Comparison of ENCODE assay signal across 8 cellular contexts in the genomic region with DNA sequence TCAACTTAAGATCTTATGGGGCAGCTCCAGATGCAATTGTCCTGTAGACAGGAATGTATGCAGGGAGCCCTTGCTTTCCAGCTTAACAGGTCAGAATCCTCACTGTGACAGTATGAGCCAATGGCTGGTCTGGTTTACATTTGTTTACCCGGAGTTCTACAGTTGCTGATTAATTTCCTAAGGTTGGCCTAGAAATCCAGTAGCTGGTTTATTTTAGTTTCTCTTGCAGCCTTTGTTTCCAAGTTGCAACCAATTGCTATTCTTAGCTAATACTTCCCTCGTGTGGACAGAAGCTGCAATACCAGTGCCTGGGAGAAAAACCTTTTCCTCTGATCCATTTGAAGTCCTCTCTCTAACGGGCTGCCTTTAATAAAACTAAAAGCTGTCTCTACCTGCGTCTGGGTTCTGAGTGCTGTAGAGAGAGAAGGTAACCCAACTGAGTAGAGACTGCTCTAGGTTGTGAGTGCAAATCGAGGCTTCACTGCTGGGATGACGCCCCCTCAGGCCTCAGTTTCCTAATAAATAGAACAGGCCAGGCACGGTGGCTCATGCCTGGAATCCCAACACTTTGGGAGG. TPM values are rescaled to one million over a fixed set of nuclear protein-coding genes. Genes with fewer than 3 reads are reported as not detected.
DNase-seq lines count a peak whose midpoint lies in the region; ATAC-seq, FAIRE-seq and TF ChIP-seq lines count a peak whose summit lies in the region.

No MANE protein-coding gene starts in this region.

- no peak overlapping the region for H3K23ac ChIP-seq in H1 (ENCODE audit: insufficient read length)
- no peak overlapping the region for H3K23ac ChIP-seq in mesenchymal stem cell (ENCODE audit: low read length in 2 of 2)

- TF ChIP-seq POLR2A in H1 (IDR thresholded peaks at IDR 0.05; ENCODE audit: control extremely low read depth in 1 of 2, low read depth in 2 of 2, low read length in 2 of 2) = no peak
- TF ChIP-seq POLR2A in upper lobe of left lung (IDR thresholded peaks at IDR 0.05) = no peak

- H3K23me2 ChIP-seq in H1 (ENCODE audit: low read depth, low read length) = no peaks in the 10 kb centered on the region; the same call in 1 of the 2 replicates

- no peak overlapping the region for H2AK5ac ChIP-seq in H1 (ENCODE audit: low read depth, low read length)
- H2AK5ac ChIP-seq in mesenchymal stem cell (ENCODE audit: low read length, severe bottlenecking) = no peak overlapping the region

- ATAC-seq in upper lobe of left lung (ENCODE audit: low FRiP score in 2 of 2) (peak in 1 of 2 donors; percentile 82), HG03108 (IDR thresholded peaks at IDR 0.05; ENCODE audit: unreplicated experiment) (no peak)

- H3K4me1 Mint-ChIP-seq in T-helper 2 cell treated with Interferon-gamma antibody and Interleukin-4, amounts not matched to agents 5 μg/mL and 100 μg/mL, for 36 hours (ENCODE audit: low read depth) = no peaks in the 10 kb centered on the region

- H3K4me2 ChIP-seq in H1 (ENCODE audit: insufficient read depth in 1 of 2, low read depth in 2 of 2, low read length in 2 of 2) (no peak overlapping the region), mesenchymal stem cell (ENCODE audit: low read length, poor library complexity, severe bottlenecking) (no peak overlapping the region)

- peak; percentile 95 for TF ChIP-seq CTCF in AG10803 (conservative IDR thresholded peaks at IDR 0.05; ENCODE audit: low read length)
- TF ChIP-seq CTCF in GM13976 (IDR thresholded peaks at IDR 0.05; ENCODE audit: borderline replicate concordance, control extremely low read depth, extremely low read depth, insufficient read depth, missing control alignments) = peak; percentile 50
- peak in 2 of 3 experiments; percentile 81 to 86; a peak in 3 of 4 replicates for TF ChIP-seq CTCF in H1 (IDR thresholded peaks at IDR 0.05; ENCODE audit: control extremely low read depth in 1 of 3, insufficient read depth in 1 of 3, low read depth in 1 of 3, low read length in 3 of 3)
- TF ChIP-seq CTCF in upper lobe of left lung (IDR thresholded peaks at IDR 0.05) = peak in 5 of 6 experiments; percentile 70 to 78 (median 76)

- in situ Hi-C loops in GM13976 (cut with MboI; ENCODE audit: low sequenced_read_pairs, unreplicated experiment) = loop anchor here (25.0 kb wide), 1 partner anchor 135 kb away; no protein-coding TSS in a partner anchor

- H3K27ac Mint-ChIP-seq in T-helper 2 cell treated with Interferon-gamma antibody and Interleukin-4, amounts not matched to agents 5 μg/mL and 100 μg/mL, for 36 hours = no peak overlapping the region

- H3K79me1 ChIP-seq in H1 (ENCODE audit: low read depth, low read length) (no peaks in the 10 kb centered on the region), mesenchymal stem cell (replicated peaks; ENCODE audit: low read length, poor library complexity, severe bottlenecking) (no peaks in the 10 kb centered on the region)

- no peaks in the 10 kb centered on the region for H3K27me3 ChIP-seq in H1 (replicated peaks in 1 of 4; ENCODE audit: control insufficient read depth in 3 of 4, extremely low read depth in 1 of 4, insufficient read depth in 3 of 4, low read length in 3 of 4)
- no peaks in the 10 kb centered on the region for H3K27me3 ChIP-seq in mesenchymal stem cell (ENCODE audit: control insufficient read depth in 1 of 2, insufficient read depth in 1 of 2, low read length in 2 of 2)
- no peaks in the 10 kb centered on the region for H3K27me3 ChIP-seq in upper lobe of left lung

- no peak overlapping the region for H4K91ac ChIP-seq in H1 (replicated peaks; ENCODE audit: insufficient read length, low read length)
- H4K91ac ChIP-seq in mesenchymal stem cell (ENCODE audit: low read length) = no peak overlapping the region

- no peak overlapping the region for H3K4me3 Mint-ChIP-seq in T-helper 2 cell treated with Interferon-gamma antibody and Interleukin-4, amounts not matched to agents 5 μg/mL and 100 μg/mL, for 36 hours

- WGBS in H1 (ENCODE audit: extremely low coverage in 1 of 2, insufficient coverage in 1 of 2, insufficient read length in 1 of 2, insufficient replicate concordance in 2 of 2, low coverage in 1 of 2, low lambda C conversion rate in 2 of 2, missing lambda C conversion rate in 1 of 2), 2 experiments = 38% methylated on average over 7 of the region's 7 CpGs; no CpG with 5 or more reads in 1 of the 2 experiments
- 40% methylated on average over 6 of the region's 7 CpGs for whole genome bisulfite sequencing in mesenchymal stem cell
- WGBS in upper lobe of left lung, 2 donors = 29 to 38% methylated on average over 6 to 7 of the region's 7 CpGs

- TF ChIP-seq RAD21 in H1 (IDR thresholded peaks at IDR 0.05 in 1 of 2, conservative IDR thresholded peaks at IDR 0.05 in 1 of 2; ENCODE audit: low read depth in 2 of 2, low read length in 2 of 2) = peak; percentile 98 to 99

- CTCF ChIA-PET in H1 (lab: Charles Lee; ENCODE audit: partially characterized antibody) = interaction anchor here (0.6 to 2.8 kb wide), 51 partner anchors 10 to 1304 kb away, joined by 3 to 30 read pairs (median 4); no protein-coding TSS in a partner anchor

- H3K4ac ChIP-seq in H1 (replicated peaks; ENCODE audit: insufficient read length, low read depth, low read length) (no peak overlapping the region), mesenchymal stem cell (ENCODE audit: low read depth in 1 of 2, low read length in 2 of 2) (no peak overlapping the region)

- no peak overlapping the region for H3K27ac ChIP-seq in H1 (ENCODE audit: low read depth, low read length)
- H3K27ac ChIP-seq in mesenchymal stem cell (ENCODE audit: low read length, poor library complexity, severe bottlenecking) = no peak overlapping the region
- H3K27ac ChIP-seq in upper lobe of left lung = no peak overlapping the region

- no peaks in the 10 kb centered on the region for H3K9me3 ChIP-seq in H1 (ENCODE audit: insufficient read depth in 2 of 2, low read depth in 1 of 2, low read length in 1 of 2)
- H3K9me3 ChIP-seq in mesenchymal stem cell (ENCODE audit: control insufficient read depth, low read length) = no peaks in the 10 kb centered on the region
- no peaks in the 10 kb centered on the region for H3K9me3 ChIP-seq in upper lobe of left lung

- H3K36me3 ChIP-seq in H1 (ENCODE audit: control insufficient read depth in 2 of 4, insufficient read depth in 4 of 4, low read length in 3 of 4) (no peaks in the 10 kb centered on the region), mesenchymal stem cell (ENCODE audit: control insufficient read depth in 1 of 2, insufficient read depth in 2 of 2, low read depth in 1 of 2, low read length in 2 of 2) (no peaks in the 10 kb centered on the region), upper lobe of left lung (no peaks in the 10 kb centered on the region)

- H4K5ac ChIP-seq in H1 (ENCODE audit: insufficient read length, low read depth, low read length) = no peak overlapping the region

- H3K9ac ChIP-seq in H1 (replicated peaks in 1 of 4; ENCODE audit: extremely low read depth in 1 of 4, low read depth in 3 of 4, low read length in 3 of 4) (no peak overlapping the region), mesenchymal stem cell (ENCODE audit: low read length) (peak overlapping the region; percentile 39)

- no peaks in the 10 kb centered on the region for H3K27me3 Mint-ChIP-seq in T-helper 2 cell treated with Interferon-gamma antibody and Interleukin-4, amounts not matched to agents 5 μg/mL and 100 μg/mL, for 36 hours (ENCODE audit: low read depth)

- no peak overlapping the region for H3K56ac ChIP-seq in H1 (replicated peaks; ENCODE audit: insufficient read length, low read depth, low read length)

- TF ChIP-seq EP300 in H1 (IDR thresholded peaks at IDR 0.05; ENCODE audit: borderline replicate concordance in 1 of 2, low read depth in 2 of 2, low read length in 2 of 2) (no peak), upper lobe of left lung (IDR thresholded peaks at IDR 0.05) (no peak)

- H2BK5ac ChIP-seq in H1 (ENCODE audit: low read depth, low read length) = no peak overlapping the region
- H2BK5ac ChIP-seq in mesenchymal stem cell (ENCODE audit: low read depth, low read length, poor library complexity, severe bottlenecking) = no peak overlapping the region

- H4K8ac ChIP-seq in H1 (ENCODE audit: extremely low read depth, insufficient read depth, low read length) (no peak overlapping the region), mesenchymal stem cell (ENCODE audit: low read length) (peak overlapping the region; percentile 72)

- no peak overlapping the region for H2BK120ac ChIP-seq in H1 (replicated peaks; ENCODE audit: low read depth, low read length)
- no peak overlapping the region for H2BK120ac ChIP-seq in mesenchymal stem cell (ENCODE audit: low read depth, low read length)

- no peaks in the 10 kb centered on the region for H3K36me3 Mint-ChIP-seq in T-helper 2 cell treated with Interferon-gamma antibody and Interleukin-4, amounts not matched to agents 5 μg/mL and 100 μg/mL, for 36 hours (ENCODE audit: low read depth)

- H3K4me1 ChIP-seq in H1 (replicated peaks in 1 of 4; ENCODE audit: control insufficient read depth in 3 of 4, insufficient read depth in 4 of 4, low read length in 3 of 4) = no peaks in the 10 kb centered on the region; a peak in 2 of 7 replicates
- no peaks in the 10 kb centered on the region for H3K4me1 ChIP-seq in mesenchymal stem cell (ENCODE audit: control insufficient read depth, insufficient read depth, low read depth, low read length)
- H3K4me1 ChIP-seq in upper lobe of left lung = no peaks in the 10 kb centered on the region

- no peaks in the 10 kb centered on the region for H3K79me2 ChIP-seq in H1 (ENCODE audit: control insufficient read depth in 1 of 2, insufficient read depth in 2 of 2, low read length in 2 of 2)

- no peak overlapping the region for H2BK20ac ChIP-seq in H1 (ENCODE audit: low read length)

- no peak overlapping the region for H3K14ac ChIP-seq in H1 (ENCODE audit: insufficient read length)
- no peak overlapping the region for H3K14ac ChIP-seq in mesenchymal stem cell (ENCODE audit: low read length in 2 of 2)

- H3K4me3 ChIP-seq in AG10803 (ENCODE audit: low read length) (no peak overlapping the region), H1 (ENCODE audit: extremely low read depth in 1 of 4, insufficient read depth in 2 of 4, low read depth in 3 of 4, low read length in 4 of 4) (no peak overlapping the region), mesenchymal stem cell (ENCODE audit: insufficient read depth in 1 of 2, low read depth in 1 of 2, low read length in 2 of 2) (no peak overlapping the region), upper lobe of left lung (no peak overlapping the region)

- DNase-seq in AG10803 (ENCODE audit: low read depth) (peak; percentile 74), GM13976 (ENCODE audit: low spot score) (peak; percentile 71), NCI-H1694 treated with DMSO at 0.1 percent for 48 hours (lab: John Stamatoyannopoulos, UW) (peak; percentile 77), H1 (ENCODE audit: low read depth in 1 of 2, low spot score in 2 of 2) (peak; percentile 9 to 56), mesenchymal stem cell (peak; percentile 89), upper lobe of left lung (no peak)
- peak; percentile 22 for DNase-seq in T-helper 2 cell treated with Interferon-gamma antibody and Interleukin-4, amounts not matched to agents 5 μg/mL and 100 μg/mL, for 36 hours (ENCODE audit: low spot score)

- H2AFZ ChIP-seq in H1 (ENCODE audit: low read length) (peak overlapping the region; percentile 99), mesenchymal stem cell (ENCODE audit: low read depth, low read length) (no peak overlapping the region)

- H3K9me3 Mint-ChIP-seq in T-helper 2 cell treated with Interferon-gamma antibody and Interleukin-4, amounts not matched to agents 5 μg/mL and 100 μg/mL, for 36 hours = no peaks in the 10 kb centered on the region

- H2BK15ac ChIP-seq in H1 (ENCODE audit: low read length) (no peak overlapping the region), mesenchymal stem cell (ENCODE audit: low read depth, poor library complexity, severe bottlenecking) (no peak overlapping the region)

- H4K20me1 ChIP-seq in H1 (replicated peaks in 1 of 2; ENCODE audit: control insufficient read depth in 1 of 2, insufficient read depth in 2 of 2, low read length in 2 of 2) = no peaks in the 10 kb centered on the region

- H3K18ac ChIP-seq in H1 (ENCODE audit: extremely low read depth, low read length) (no peak overlapping the region), mesenchymal stem cell (ENCODE audit: low read depth in 1 of 2, low read length in 2 of 2) (no peak overlapping the region)

- H2BK12ac ChIP-seq in H1 (ENCODE audit: low read depth, low read length) = no peak overlapping the region
- no peak overlapping the region for H2BK12ac ChIP-seq in mesenchymal stem cell (ENCODE audit: low read length in 2 of 2)

- POLR2A ChIA-PET in H1 (lab: Charles Lee; ENCODE audit: partially characterized antibody) = interaction anchor here (0.6 kb wide), 1 partner anchor 524 kb away, joined by 3 read pairs; no protein-coding TSS in a partner anchor

- peak; percentile 76 for FAIRE-seq in H1 (lab: Jason Lieb, UNC)

RNA-seq across cellular contexts. Expression of gene ZNF217, which starts 45.9 kb away (rescaled TPM):
- 87.9 and 89.8 TPM in 2 replicates for total RNA-seq in H1 (2021; fragmentation: NEBNext Ultra II Directional; extraction: Animal tissue kit (Norgen Biotek cat#: 25700))
- polyA plus RNA-seq in H1 (2011; rRNA removed) = 14.3 and 15.3 TPM in 2 replicates
- polyA plus RNA-seq in H1 (2011; cell fraction: cytosol; rRNA removed) = 20.7 TPM
- polyA plus RNA-seq in H1 (2011; cell fraction: nucleus; rRNA removed) = 26.5 TPM
- 30.3 to 46.0 TPM (median 35.4 TPM) in 4 replicates for polyA plus RNA-seq in H1 (2012, experiment 1 of 2)
- polyA plus RNA-seq in H1 (2012, experiment 2 of 2) = 3.0 TPM
- 30.9 TPM for polyA plus RNA-seq in H1 (2013, experiment 1 of 2)
- 30.1 TPM for polyA plus RNA-seq in H1 (2013, experiment 2 of 2)
- 73.4 and 80.4 TPM in 2 replicates for polyA minus RNA-seq in H1 (2011; rRNA and poly(A)+ RNA removed)
- polyA minus RNA-seq in H1 (2011; cell fraction: cytosol; rRNA and poly(A)+ RNA removed) = 52.0 TPM
- 43.5 TPM for polyA minus RNA-seq in H1 (2011; cell fraction: nucleus; rRNA and poly(A)+ RNA removed)
- polyA plus RNA-seq in mesenchymal stem cell (2013, experiment 1 of 2) = 15.7 TPM
- 16.6 TPM for polyA plus RNA-seq in mesenchymal stem cell (2013, experiment 2 of 2)
- total RNA-seq in upper lobe of left lung = 10 to 100 TPM; 18.7 to 38.4 (median 33.9) TPM

Comparison
In these comparisons a context has a peak if more than half of its experiments do, and no peak if none do; other contexts are left out.
1. DNase-seq: peak in AG10803 (single experiment), GM13976 (single experiment), NCI-H1694 treated with DMSO at 0.1 percent for 48 hours (single experiment), T-helper 2 cell treated with Interferon-gamma antibody and Interleukin-4, amounts not matched to agents 5 μg/mL and 100 μg/mL, for 36 hours (single experiment), H1 (2 of 2) and mesenchymal stem cell (single experiment); none in upper lobe of left lung (0 of 2).
2. Peak in every context shown above with its lines, with median percentiles within 50 percentile points of each other: CTCF ChIP-seq.